In genomic region chr11:119474682-119475596, GRCh38 we compare ENCODE assay signal across 8 cellular contexts. TPM values are rescaled to one million over a fixed set of nuclear protein-coding genes. Genes with fewer than 3 reads are reported as not detected.
DNase-seq lines count a peak whose midpoint lies in the region; ATAC-seq and TF ChIP-seq lines count a peak whose summit lies in the region.

No MANE protein-coding gene starts in this region.

- peak; percentile 57 for ATAC-seq in Right ventricle myocardium inferior
- no peak for ATAC-seq in GM21825 (IDR thresholded peaks at IDR 0.05; ENCODE audit: unreplicated experiment)

- no peak overlapping the region for H3K4me3 ChIP-seq in kidney epithelial cell (ENCODE audit: low read depth, low read length)

- H3K36me3 ChIP-seq in kidney epithelial cell (ENCODE audit: control insufficient read depth, insufficient read depth, low read length) = no peaks in the 10 kb centered on the region

- intact Hi-C loops in Right ventricle myocardium inferior (cut with DNase I) (loop anchor here (2.0 to 10.0 kb wide), 2 partner anchors 90 to 118 kb away; partner anchors contain the start of gene USP2), cardiac septum (cut with DNase I) (loop anchor here (2.0 to 5.0 kb wide), 2 partner anchors 93 to 118 kb away; partner anchors contain the start of gene USP2)

- H3K27ac ChIP-seq in VCaP = no peak overlapping the region

- peak; percentile 95 for TF ChIP-seq CTCF in VCaP (conservative IDR thresholded peaks at IDR 0.05)
- TF ChIP-seq CTCF in kidney epithelial cell (IDR thresholded peaks at IDR 0.05; ENCODE audit: insufficient read depth, low read length, poor library complexity, severe bottlenecking) = peak; percentile 89

- DNase-seq in Right ventricle myocardium inferior (ENCODE audit: missing footprints) = no peak
- DNase-seq in cardiac septum (ENCODE audit: low spot score) = no peak
- DNase-seq in NCI-H1930 (lab: John Stamatoyannopoulos, UW) = peak; percentile 28 to 54
- peak; percentile 22 for DNase-seq in central memory CD4-positive, alpha-beta T cell
- peak; percentile 29 for DNase-seq in kidney epithelial cell (ENCODE audit: low read depth)
- peak; percentile 21 to 27 for DNase-seq in stimulated activated CD4-positive, alpha-beta T cell treated with anti-CD3 and anti-CD28 coated beads, Interleukin-1b, Interleukin-23, amount 100 ng/mL, for 4 hours (ENCODE audit: low read depth in 2 of 2)

- H3K27me3 ChIP-seq in kidney epithelial cell (ENCODE audit: control insufficient read depth, insufficient read depth, low read length) = peaks cover 6% of the 10 kb centered on the region

RNA-seq across cellular contexts. Expression of gene THY1, which starts 52.0 kb away (rescaled TPM):
- 1.8 TPM for total RNA-seq in Right ventricle myocardium inferior
- total RNA-seq in cardiac septum = 6.8 TPM
- 5.4 and 9.7 TPM in 2 replicates for total RNA-seq in kidney epithelial cell

Comparison
In these comparisons a context has a peak if more than half of its experiments do, and no peak if none do; other contexts are left out.
1. DNase-seq: peak in NCI-H1930 (2 of 2), central memory CD4-positive, alpha-beta T cell (single experiment), kidney epithelial cell (single experiment) and stimulated activated CD4-positive, alpha-beta T cell treated with anti-CD3 and anti-CD28 coated beads, Interleukin-1b, Interleukin-23, amount 100 ng/mL, for 4 hours (2 of 2); none in Right ventricle myocardium inferior (single experiment) and cardiac septum (single experiment).